Comparison of ENCODE assay signal across 1 cellular context in the genomic region with DNA sequence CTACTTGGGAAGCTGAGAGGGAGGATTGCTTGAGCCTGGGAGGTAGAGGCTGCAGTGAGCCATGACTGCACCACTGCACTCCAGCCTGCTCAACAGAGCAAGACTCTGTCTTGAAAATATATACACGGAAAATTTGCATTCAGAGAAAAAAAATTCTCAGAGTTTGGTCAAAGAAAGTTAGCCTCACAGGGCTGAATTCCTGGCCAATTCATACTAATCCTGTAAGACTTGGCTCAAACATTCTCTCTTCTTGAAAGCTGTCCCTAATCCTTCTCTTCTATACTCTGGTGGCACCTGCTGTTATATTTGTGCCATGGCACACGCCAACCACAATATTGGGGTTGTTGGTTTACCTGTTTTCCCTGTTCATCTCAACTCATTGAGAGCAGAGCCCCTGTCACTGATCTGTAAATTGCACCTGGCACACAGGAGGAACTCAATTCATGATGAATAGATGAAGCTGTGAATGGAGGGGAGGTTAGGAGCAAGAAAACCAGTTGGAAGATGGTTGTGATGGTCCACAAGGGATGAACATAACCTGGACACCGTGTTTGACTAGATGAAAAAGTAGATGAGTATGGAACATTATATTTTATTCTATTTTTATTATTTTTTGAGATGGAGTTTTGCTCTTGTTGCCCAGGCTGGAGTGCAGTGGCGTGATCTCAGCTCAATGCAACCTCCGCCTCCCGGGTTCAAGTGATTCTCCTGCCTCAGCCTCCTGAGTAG.
TF ChIP-seq lines count a peak whose summit lies in the region.

No MANE protein-coding gene starts in this region.

TF ChIP-seq in GM23338, 12 proteins besides CTCF, POLR2A, EP300 and RAD21 (continued from another document):
- TF ChIP-seq ETS1 (IDR thresholded peaks at IDR 0.05): no peak
- no peak for TF ChIP-seq NANOG (IDR thresholded peaks at IDR 0.05; ENCODE audit: borderline replicate concordance)
- TF ChIP-seq ZNF462 (CRISPR knock-in tag; IDR thresholded peaks at IDR 0.05): no peak
